In genomic region chr3:45595364-45596154, GRCh38 we compare ENCODE assay signal across 8 cellular contexts. TPM values are rescaled to one million over a fixed set of nuclear protein-coding genes. Genes with fewer than 3 reads are reported as not detected.
DNase-seq lines count a peak whose midpoint lies in the region; ATAC-seq and TF ChIP-seq lines count a peak whose summit lies in the region.

No MANE protein-coding gene starts in this region.

- no peaks in the 10 kb centered on the region for H3K27me3 ChIP-seq in CD4-positive, alpha-beta memory T cell (ENCODE audit: insufficient read depth, low read length)

- peaks cover 7 to 15% of the 10 kb centered on the region in 2 donors for H3K36me3 Mint-ChIP-seq in CD4-positive, alpha-beta memory T cell
- peaks cover 7% of the 10 kb centered on the region for H3K36me3 Mint-ChIP-seq in brain

- peaks cover 75% of the 10 kb centered on the region for H3K4me1 ChIP-seq in CD4-positive, alpha-beta memory T cell (ENCODE audit: insufficient read depth, low read length)

- H3K4me1 Mint-ChIP-seq in CD4-positive, alpha-beta memory T cell = peaks cover 56 to 75% (median 67%) of the 10 kb centered on the region in 4 donors
- peaks cover 72% of the 10 kb centered on the region for H3K4me1 Mint-ChIP-seq in brain

- no peaks in the 10 kb centered on the region for H3K27me3 Mint-ChIP-seq in CD4-positive, alpha-beta memory T cell
- peaks cover 8% of the 10 kb centered on the region for H3K27me3 Mint-ChIP-seq in brain

- no peaks in the 10 kb centered on the region for H3K9me3 ChIP-seq in CD4-positive, alpha-beta memory T cell (ENCODE audit: control insufficient read depth in 1 of 2, low read length in 2 of 2)

- H3K4me3 ChIP-seq in CD4-positive, alpha-beta memory T cell (ENCODE audit: low read length in 2 of 2) = peak overlapping the region; percentile 20 to 42

- CTCF ChIA-PET in CD4-positive, alpha-beta memory T cell (lab: Charles Lee; ENCODE audit: partially characterized antibody) = interaction anchor here (1.1 to 4.8 kb wide), 3 partner anchors 54 to 64 kb away, joined by 3 to 30 read pairs (median 28); no protein-coding TSS in a partner anchor

- peak overlapping the region in 4 of 7 donors; percentile 52 to 98 (median 85) for H3K27ac Mint-ChIP-seq in CD4-positive, alpha-beta memory T cell
- H3K27ac Mint-ChIP-seq in brain = peak overlapping the region; percentile 79 to 93 (median 88)

- peak overlapping the region; percentile 89 to 99 (median 94) for H3K4me3 Mint-ChIP-seq in CD4-positive, alpha-beta memory T cell
- H3K4me3 Mint-ChIP-seq in brain = peak overlapping the region; percentile 81 to 99 (median 90)

- DNase-seq in CD4-positive, alpha-beta memory T cell = no peak
- DNase-seq in mucosa of gallbladder (ENCODE audit: low spot score) (peak; percentile 38), T1000 (lab: John Stamatoyannopoulos, UW) (no peak), NCI-H2081 treated with DMSO at 0.1 percent for 48 hours (lab: John Stamatoyannopoulos, UW) (no peak), DMS79 (lab: John Stamatoyannopoulos, UW) (no peak)
- DNase-seq in stimulated activated CD4-positive, alpha-beta T cell treated with anti-CD3 and anti-CD28 coated beads, Interleukin-4, amount 100 ng/mL, for 4 hours = no peak

- H3K9me3 Mint-ChIP-seq in CD4-positive, alpha-beta memory T cell = peaks cover 0 to 2% (median 0%) of the 10 kb centered on the region in 8 donors
- H3K9me3 Mint-ChIP-seq in brain = no peaks in the 10 kb centered on the region

- H3K27ac ChIP-seq in CD4-positive, alpha-beta memory T cell (ENCODE audit: low read depth, low read length) = no peak overlapping the region

- intact Hi-C loops in CD4-positive, alpha-beta memory T cell (cut with micrococcal nuclease) = loop anchor here (10.0 kb wide), 1 partner anchor 319 kb away; no protein-coding TSS in a partner anchor

- H3K36me3 ChIP-seq in CD4-positive, alpha-beta memory T cell (ENCODE audit: insufficient read depth, low read length) = no peaks in the 10 kb centered on the region

- no peak for TF ChIP-seq CTCF in brain (conservative IDR thresholded peaks at IDR 0.05)

- POLR2A ChIA-PET in CD4-positive, alpha-beta memory T cell (lab: Charles Lee; ENCODE audit: partially characterized antibody) = interaction anchor here (0.8 to 1.8 kb wide), 3 partner anchors 61 to 94 kb away, joined by 4 to 10 read pairs (median 4); partner anchors contain the start of gene SACM1L

- peak; percentile 5 for ATAC-seq in HG02981 (IDR thresholded peaks at IDR 0.05; ENCODE audit: unreplicated experiment)

RNA-seq across cellular contexts. Expression of gene LIMD1, which starts 1.0 kb away (rescaled TPM):
- 10 to 100 TPM; 29.1 to 34.0 TPM for total RNA-seq in CD4-positive, alpha-beta memory T cell
- polyA plus RNA-seq in CD4-positive, alpha-beta memory T cell = 1 to 10 TPM; 2.6 to 7.5 TPM
- 1.3 TPM for polyA plus RNA-seq in brain (ENCODE audit: insufficient read depth, low read depth, low replicate concordance)
- 76.8 TPM for total RNA-seq in mucosa of gallbladder
